In the genomic region with DNA sequence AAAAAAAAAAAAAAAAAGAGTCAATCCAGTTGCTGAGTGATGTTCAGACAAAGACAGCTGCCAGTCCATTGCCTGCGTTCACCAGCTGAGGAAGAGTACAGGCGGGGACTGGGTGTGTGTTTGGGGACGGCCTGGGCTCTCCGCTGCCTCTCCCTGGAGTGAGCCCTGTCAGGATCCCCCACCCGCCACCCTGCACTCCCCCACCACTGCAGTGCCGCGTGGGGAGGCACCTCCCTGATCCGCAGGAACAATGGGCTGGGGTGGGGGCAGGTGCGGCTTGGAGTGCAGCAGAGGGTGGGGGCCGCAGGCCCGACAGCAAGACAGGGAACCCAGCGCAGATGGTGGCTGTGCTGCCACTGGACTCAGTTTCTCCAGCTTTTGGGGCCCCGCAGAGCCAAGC, we compare ENCODE assay signal across 10 cellular contexts. TPM values are rescaled to one million over a fixed set of nuclear protein-coding genes. Genes with fewer than 3 reads are reported as not detected.
DNase-seq lines count a peak whose midpoint lies in the region; ATAC-seq and TF ChIP-seq lines count a peak whose summit lies in the region.
"Had no signal": no experiment of that assay in that cellular context is flagged by ENCODE, and none has a peak within 500 bp of the region (broad histone marks: within the 10 kb centered on the region; RNA-seq: fewer than 3 reads in every experiment).

No MANE protein-coding gene starts in this region.

- H3K4me1 ChIP-seq in esophagus squamous epithelium (peaks cover 14 to 24% (median 15%) of the 10 kb centered on the region in 3 donors), transverse colon (peaks cover 0 to 16% (median 12%) of the 10 kb centered on the region in 4 donors)

- WGBS in esophagus squamous epithelium, 2 donors: 48 to 66% methylated on average over 3 to 4 of the region's 13 CpGs
- WGBS in transverse colon (ENCODE audit: low coverage in 1 of 2), 2 donors: 16 to 33% methylated on average over 3 to 13 of the region's 13 CpGs

- POLR2A ChIA-PET in activated CD4-positive, alpha-beta memory T cell treated with anti-CD3 and anti-CD28 coated beads, Interleukin-2, amount 10 ng/mL, durations not matched to agents 7 days and 5 days (lab: Charles Lee): no interaction called here

- intact Hi-C loops in esophagus squamous epithelium (cut with DNase I) (no loop called here), transverse colon (cut with DNase I; ENCODE audit: low total_unique reads) (no loop called here)

- CTCF ChIA-PET in activated CD4-positive, alpha-beta memory T cell treated with anti-CD3 and anti-CD28 coated beads, Interleukin-2, amount 10 ng/mL, durations not matched to agents 7 days and 5 days (lab: Charles Lee): interaction anchor here (0.7 kb wide), 1 partner anchor 44 kb away, joined by 5 read pairs; no protein-coding TSS in a partner anchor

- no peak for TF ChIP-seq EP300 in transverse colon (IDR thresholded peaks at IDR 0.05; ENCODE audit: low read depth)

- H3K9me3 ChIP-seq in esophagus squamous epithelium: no peaks in the 10 kb centered on the region
- H3K9me3 ChIP-seq in transverse colon: no peaks in the 10 kb centered on the region

- H3K4me3 Mint-ChIP-seq in nephron progenitor cell: peak overlapping the region; percentile 75
- H3K4me3 Mint-ChIP-seq in activated CD4-positive, alpha-beta memory T cell treated with anti-CD3 and anti-CD28 coated beads, Interleukin-2, amount 10 ng/mL, durations not matched to agents 7 days and 5 days: no peak overlapping the region

- DNase-seq in DMS53 (lab: John Stamatoyannopoulos, UW) (peak; percentile 28), DMS53 treated with DMSO at 0.1 percent for 48 hours (lab: John Stamatoyannopoulos, UW; ENCODE audit: unreplicated experiment) (no peak), esophagus squamous epithelium (lab: John Stamatoyannopoulos, UW) (no peak), nephron progenitor cell (no peak), transverse colon (no peak), GM10266 (ENCODE audit: extremely low spot score) (no peak)
- no peak for DNase-seq in activated CD4-positive, alpha-beta memory T cell treated with anti-CD3 and anti-CD28 coated beads, Interleukin-2, amount 10 ng/mL, durations not matched to agents 7 days and 5 days
- DNase-seq: 8988T, activated B cell treated with CpG ODN at 0.5 μM for 24 hours had no signal

- H3K27ac ChIP-seq in esophagus squamous epithelium: peak overlapping the region in 3 of 4 donors; percentile 45 to 95 (median 94)
- peak overlapping the region; percentile 93 to 94 (median 93) for H3K27ac ChIP-seq in transverse colon

- H3K4me3 ChIP-seq in esophagus squamous epithelium (peak overlapping the region; percentile 56 to 97 (median 82)), transverse colon (peak overlapping the region; percentile 70 to 94 (median 84))

- TF ChIP-seq CTCF in esophagus squamous epithelium (IDR thresholded peaks at IDR 0.05) (no peak), nephron progenitor cell (IDR thresholded peaks at IDR 0.05) (no peak), transverse colon (IDR thresholded peaks at IDR 0.05) (no peak), GM10266 (IDR thresholded peaks at IDR 0.05; ENCODE audit: control insufficient read depth, insufficient read depth, low read depth, missing control alignments) (no peak)

- H3K27me3 ChIP-seq in esophagus squamous epithelium (peaks cover 0 to 62% (median 0%) of the 10 kb centered on the region in 4 donors), transverse colon (peaks cover 17% of the 10 kb centered on the region)

- H3K36me3 Mint-ChIP-seq in nephron progenitor cell (ENCODE audit: low read depth): no peaks in the 10 kb centered on the region
- H3K36me3 Mint-ChIP-seq in activated CD4-positive, alpha-beta memory T cell treated with anti-CD3 and anti-CD28 coated beads, Interleukin-2, amount 10 ng/mL, durations not matched to agents 7 days and 5 days (ENCODE audit: low read depth): no peaks in the 10 kb centered on the region

- ATAC-seq in HG02885 (IDR thresholded peaks at IDR 0.05; ENCODE audit: poor library complexity, unreplicated experiment): no peak

- H3K27ac Mint-ChIP-seq in nephron progenitor cell: no peak overlapping the region
- H3K27ac Mint-ChIP-seq in activated CD4-positive, alpha-beta memory T cell treated with anti-CD3 and anti-CD28 coated beads, Interleukin-2, amount 10 ng/mL, durations not matched to agents 7 days and 5 days: no peak overlapping the region
- H3K27ac Mint-ChIP-seq: activated B cell treated with CpG ODN at 0.5 μM for 24 hours had no signal

- H3K27me3 Mint-ChIP-seq in nephron progenitor cell (ENCODE audit: low read depth, poor library complexity): peaks cover 88% of the 10 kb centered on the region
- peaks cover 57% of the 10 kb centered on the region for H3K27me3 Mint-ChIP-seq in activated CD4-positive, alpha-beta memory T cell treated with anti-CD3 and anti-CD28 coated beads, Interleukin-2, amount 10 ng/mL, durations not matched to agents 7 days and 5 days

- in situ Hi-C loops in transverse colon (cut with MboI; ENCODE audit: low pct_ligation_motif_present in 1 of 4, low pct_unique_long_range_greater_than_20kb in 1 of 4, low sequenced_read_pairs in 3 of 4): no loop called here

- H3K36me3 ChIP-seq in esophagus squamous epithelium (no peaks in the 10 kb centered on the region), transverse colon (no peaks in the 10 kb centered on the region)

- H3K9me3 Mint-ChIP-seq in nephron progenitor cell: peaks cover 12% of the 10 kb centered on the region
- H3K9me3 Mint-ChIP-seq in activated CD4-positive, alpha-beta memory T cell treated with anti-CD3 and anti-CD28 coated beads, Interleukin-2, amount 10 ng/mL, durations not matched to agents 7 days and 5 days: no peaks in the 10 kb centered on the region

- TF ChIP-seq POLR2A in esophagus squamous epithelium (IDR thresholded peaks at IDR 0.05) (no peak), transverse colon (IDR thresholded peaks at IDR 0.05) (no peak)

- peaks cover 13% of the 10 kb centered on the region for H3K4me1 Mint-ChIP-seq in nephron progenitor cell
- H3K4me1 Mint-ChIP-seq in activated CD4-positive, alpha-beta memory T cell treated with anti-CD3 and anti-CD28 coated beads, Interleukin-2, amount 10 ng/mL, durations not matched to agents 7 days and 5 days: peaks cover 6% of the 10 kb centered on the region

RNA-seq across cellular contexts. Expression of a gene that starts 1.4 kb away (rescaled TPM):
- total RNA-seq in esophagus squamous epithelium: 1 to 10 TPM; 1.9 to 5.9 (median 2.3) TPM
- 10 to 100 TPM in 1 of 4 donors, 1 to 10 TPM in 3; 6.4 to 52.3 (median 9.5) TPM for total RNA-seq in transverse colon
- under 1 TPM; 0.05 to 0.18 TPM for total RNA-seq in activated CD4-positive, alpha-beta memory T cell treated with anti-CD3 and anti-CD28 coated beads, Interleukin-2, amount 10 ng/mL, durations not matched to agents 7 days and 5 days
